8 cellular contexts compared by ENCODE assay signal in genomic region chr4:151324449-151325319, GRCh38. TPM values are rescaled to one million over a fixed set of nuclear protein-coding genes. Genes with fewer than 3 reads are reported as not detected.
DNase-seq lines count a peak whose midpoint lies in the region; ATAC-seq and TF ChIP-seq lines count a peak whose summit lies in the region.

No MANE protein-coding gene starts in this region.

- H3K27ac ChIP-seq in hepatocyte: peak overlapping the region; percentile 96
- peak overlapping the region; percentile 94 for H3K27ac ChIP-seq in psoas muscle

- DNase-seq in DMS53 (lab: John Stamatoyannopoulos, UW) (peak; percentile 78), HuH-7 (ENCODE audit: low spot score) (peak; percentile 59), astrocyte of the spinal cord (ENCODE audit: low read depth, low spot score) (peak; percentile 62), hepatocyte (ENCODE audit: low spot score) (peak; percentile 89), psoas muscle (peak; percentile 67 to 85), NOMO-1 treated with dmso at 0.1 percent for 144 hours (lab: John Stamatoyannopoulos, UW; ENCODE audit: unreplicated experiment) (no peak), NCI-H524 (lab: John Stamatoyannopoulos, UW) (no peak), NCI-H524 treated with DMSO at 0.1 percent for 48 hours (lab: John Stamatoyannopoulos, UW) (no peak)

- peak overlapping the region; percentile 79 for H3K4me2 ChIP-seq in hepatocyte

- no peaks in the 10 kb centered on the region for H3K9me3 ChIP-seq in hepatocyte (ENCODE audit: low read depth)
- H3K9me3 ChIP-seq in psoas muscle: no peaks in the 10 kb centered on the region

- H3K27me3 ChIP-seq in hepatocyte (no peaks in the 10 kb centered on the region), psoas muscle (ENCODE audit: insufficient read depth in 3 of 3, low read length in 2 of 3) (no peaks in the 10 kb centered on the region)

- peak; percentile 92 to 95 (median 93) for ATAC-seq in psoas muscle

- peak overlapping the region; percentile 66 for H3K4me3 ChIP-seq in astrocyte of the spinal cord (ENCODE audit: low read depth, low read length)
- peak overlapping the region; percentile 59 for H3K4me3 ChIP-seq in hepatocyte
- H3K4me3 ChIP-seq in psoas muscle: peak overlapping the region; percentile 87

- in situ Hi-C loops in astrocyte of the spinal cord (cut with HindIII; ENCODE audit: low sequenced_read_pairs): no loop called here

- 5% methylated on average over 57 of the region's 57 CpGs for WGBS in hepatocyte (ENCODE audit: low lambda C conversion rate, missing lambda C conversion rate)
- 3 to 6% (median 4%) methylated on average over 39 to 57 of the region's 57 CpGs for WGBS in psoas muscle, 3 donors

- no peaks in the 10 kb centered on the region for H3K36me3 ChIP-seq in hepatocyte (replicated peaks; ENCODE audit: insufficient read depth, low read depth)
- no peaks in the 10 kb centered on the region for H3K36me3 ChIP-seq in psoas muscle (ENCODE audit: insufficient read depth in 1 of 2, low read depth in 1 of 2)

- no peaks in the 10 kb centered on the region for H3K9me2 ChIP-seq in hepatocyte (replicated peaks; ENCODE audit: insufficient read depth)

- peaks cover 22% of the 10 kb centered on the region for H3K4me1 ChIP-seq in hepatocyte (ENCODE audit: insufficient read depth)
- H3K4me1 ChIP-seq in psoas muscle: peaks cover 4% of the 10 kb centered on the region

- TF ChIP-seq CTCF in astrocyte of the spinal cord (IDR thresholded peaks at IDR 0.05; ENCODE audit: low read depth, low read length): no peak
- no peak for TF ChIP-seq CTCF in hepatocyte (IDR thresholded peaks at IDR 0.05; ENCODE audit: poor library complexity)
- no peak for TF ChIP-seq CTCF in psoas muscle (IDR thresholded peaks at IDR 0.05)

- peaks cover 44% of the 10 kb centered on the region for H3K79me2 ChIP-seq in hepatocyte

- peak overlapping the region; percentile 66 for H2AFZ ChIP-seq in hepatocyte

- H4K20me1 ChIP-seq in hepatocyte (ENCODE audit: insufficient read depth, poor library complexity, severe bottlenecking): peaks cover 32% of the 10 kb centered on the region

- intact Hi-C loops in psoas muscle (cut with DNase I): loop anchor here in 1 of 2 donors (10.0 kb wide), 1 partner anchor 50 kb away; the partner anchor contains the start of gene PRSS48

RNA-seq across cellular contexts. Expression of gene SH3D19, which starts 0.7 kb away (rescaled TPM):
- total RNA-seq in hepatocyte: 54.7 and 61.6 TPM in 2 replicates
- polyA plus RNA-seq in hepatocyte: 28.2 and 31.9 TPM in 2 replicates
- 10 to 100 TPM; 26.9 to 59.0 (median 32.4) TPM for total RNA-seq in psoas muscle
- polyA plus RNA-seq in psoas muscle: 10 to 100 TPM in 2 of 3 donors, 1 to 10 TPM in 1; 7.0 to 15.9 (median 13.4) TPM

RNA-seq across cellular contexts. Expression of gene PRSS48, which starts 47.7 kb away (rescaled TPM):
- total RNA-seq in hepatocyte (not detected in 2 replicates), psoas muscle (not detected)
- polyA plus RNA-seq in hepatocyte (0.43 and 0.79 TPM in 2 replicates), psoas muscle (not detected)

Comparison
In these comparisons a context has a peak if more than half of its experiments do, and no peak if none do; other contexts are left out.
1. DNase-seq: peak in DMS53 (single experiment), HuH-7 (single experiment), astrocyte of the spinal cord (single experiment), hepatocyte (single experiment) and psoas muscle (2 of 2); none in NOMO-1 treated with dmso at 0.1 percent for 144 hours (single experiment), NCI-H524 (0 of 2) and NCI-H524 treated with DMSO at 0.1 percent for 48 hours (single experiment).
2. Peak in every context shown above with its lines, with median percentiles within 50 percentile points of each other: H3K4me3 ChIP-seq.